In genomic region chr2:15588329-15588919, GRCh38 we compare ENCODE assay signal across 8 cellular contexts. TPM values are rescaled to one million over a fixed set of nuclear protein-coding genes. Genes with fewer than 3 reads are reported as not detected.
DNase-seq lines count a peak whose midpoint lies in the region; ATAC-seq, FAIRE-seq and TF ChIP-seq lines count a peak whose summit lies in the region.

No MANE protein-coding gene starts in this region.

- H3K9me3 Mint-ChIP-seq in GM23338, result no peaks in the 10 kb centered on the region; the same call in 2 of the 3 replicates
- H3K9me3 Mint-ChIP-seq in activated CD8-positive, alpha-beta T cell treated with anti-CD3 and anti-CD28 coated beads, Interleukin-2, amount 10 ng/mL, durations not matched to agents 7 days and 5 days (ENCODE audit: insufficient read depth), result no peaks in the 10 kb centered on the region

- no peak overlapping the region for H2AFZ ChIP-seq in GM23338

- H3K4me3 ChIP-seq in AG10803 (ENCODE audit: low read length) (no peak overlapping the region), GM23338 (no peak overlapping the region), small intestine (ENCODE audit: low read depth in 1 of 2, low read length in 2 of 2) (no peak overlapping the region)

- ATAC-seq in GM23338 (peak; percentile 8; the same call in 2 of the 3 replicates), left ventricle myocardium superior (no peak), GM18907 (IDR thresholded peaks at IDR 0.05; ENCODE audit: unreplicated experiment) (no peak)
- no peak for ATAC-seq in activated CD8-positive, alpha-beta T cell treated with anti-CD3 and anti-CD28 coated beads, Interleukin-2, amount 10 ng/mL, durations not matched to agents 7 days and 5 days

- no peak overlapping the region for H3K27ac ChIP-seq in GM23338 (ENCODE audit: low read depth)
- no peak overlapping the region for H3K27ac ChIP-seq in small intestine (ENCODE audit: low read depth in 1 of 2, low read length in 1 of 2)

- no peak overlapping the region for H3K27ac Mint-ChIP-seq in GM23338
- H3K27ac Mint-ChIP-seq in activated CD8-positive, alpha-beta T cell treated with anti-CD3 and anti-CD28 coated beads, Interleukin-2, amount 10 ng/mL, durations not matched to agents 7 days and 5 days, result no peak overlapping the region

- H3K27me3 Mint-ChIP-seq in GM23338 (ENCODE audit: insufficient read depth, low read depth, poor library complexity), result no peaks in the 10 kb centered on the region
- no peaks in the 10 kb centered on the region for H3K27me3 Mint-ChIP-seq in activated CD8-positive, alpha-beta T cell treated with anti-CD3 and anti-CD28 coated beads, Interleukin-2, amount 10 ng/mL, durations not matched to agents 7 days and 5 days (ENCODE audit: low read depth)

- CTCF ChIA-PET in activated CD8-positive, alpha-beta T cell treated with anti-CD3 and anti-CD28 coated beads, Interleukin-2, amount 10 ng/mL, durations not matched to agents 7 days and 5 days (lab: Charles Lee), result interaction anchor here (0.9 to 2.6 kb wide), 3 partner anchors 9 to 11 kb away, joined by 3 to 20 read pairs (median 9); no protein-coding TSS in a partner anchor

- H3K36me3 Mint-ChIP-seq in GM23338 (ENCODE audit: low read depth), result no peaks in the 10 kb centered on the region
- H3K36me3 Mint-ChIP-seq in activated CD8-positive, alpha-beta T cell treated with anti-CD3 and anti-CD28 coated beads, Interleukin-2, amount 10 ng/mL, durations not matched to agents 7 days and 5 days (ENCODE audit: low read depth), result peaks cover under 1% of the 10 kb centered on the region

- H3K9me3 ChIP-seq in small intestine (ENCODE audit: control insufficient read depth, low read depth), result no peaks in the 10 kb centered on the region

- no peak for FAIRE-seq in small intestine (lab: Jason Lieb, UNC)

- 44 to 47% (median 46%) methylated on average over 4 of the region's 4 CpGs for WGBS in small intestine, 3 donors

- H3K9me2 ChIP-seq in GM23338 (ENCODE audit: insufficient read depth), result no peaks in the 10 kb centered on the region

- H3K4me1 ChIP-seq in GM23338 (ENCODE audit: insufficient read depth) (peaks cover 9% of the 10 kb centered on the region), small intestine (ENCODE audit: control insufficient read depth in 2 of 2, insufficient read depth in 1 of 2, low read depth in 1 of 2, low read length in 1 of 2) (no peaks in the 10 kb centered on the region)

- H3K27me3 ChIP-seq in GM23338 (ENCODE audit: insufficient read depth), result no peaks in the 10 kb centered on the region
- H3K27me3 ChIP-seq in small intestine (ENCODE audit: control insufficient read depth in 2 of 2, insufficient read depth in 2 of 2, low read length in 2 of 2), result no peaks in the 10 kb centered on the region

- TF ChIP-seq CTCF in AG10803 (conservative IDR thresholded peaks at IDR 0.05; ENCODE audit: low read length), result peak; percentile 67
- TF ChIP-seq CTCF in GM23338 (conservative IDR thresholded peaks at IDR 0.05; ENCODE audit: low read depth in 2 of 2), result peak; percentile 81 to 85

- DNase-seq in AG10803 (ENCODE audit: low read depth) (peak; percentile 56), GM23338 (ENCODE audit: low spot score) (peak; percentile 74), NCI-H2227 (lab: John Stamatoyannopoulos, UW; ENCODE audit: unreplicated experiment) (peak; percentile 85), left ventricle myocardium superior (peak; percentile 49), small intestine (peak; percentile 57), NOMO-1 treated with dmso at 0.1 percent for 144 hours (lab: John Stamatoyannopoulos, UW; ENCODE audit: unreplicated experiment) (no peak)
- DNase-seq in activated CD8-positive, alpha-beta T cell treated with anti-CD3 and anti-CD28 coated beads, Interleukin-2, amount 10 ng/mL, durations not matched to agents 7 days and 5 days, result peak; percentile 45

- no peak overlapping the region for H3K4me2 ChIP-seq in GM23338

- no peaks in the 10 kb centered on the region for H4K20me1 ChIP-seq in GM23338 (replicated peaks; ENCODE audit: insufficient read depth)

- intact Hi-C loops in left ventricle myocardium superior (cut with micrococcal nuclease), result no loop called here

- H3K4me1 Mint-ChIP-seq in GM23338, result peaks cover 12% of the 10 kb centered on the region
- peaks cover 14% of the 10 kb centered on the region for H3K4me1 Mint-ChIP-seq in activated CD8-positive, alpha-beta T cell treated with anti-CD3 and anti-CD28 coated beads, Interleukin-2, amount 10 ng/mL, durations not matched to agents 7 days and 5 days (ENCODE audit: low read depth)

- H3F3A ChIP-seq in GM23338 (replicated peaks; ENCODE audit: low read depth), result no peaks in the 10 kb centered on the region

- no peak overlapping the region for H3K4me3 Mint-ChIP-seq in GM23338
- no peak overlapping the region for H3K4me3 Mint-ChIP-seq in activated CD8-positive, alpha-beta T cell treated with anti-CD3 and anti-CD28 coated beads, Interleukin-2, amount 10 ng/mL, durations not matched to agents 7 days and 5 days

- POLR2A ChIA-PET in activated CD8-positive, alpha-beta T cell treated with anti-CD3 and anti-CD28 coated beads, Interleukin-2, amount 10 ng/mL, durations not matched to agents 7 days and 5 days (lab: Charles Lee), result interaction anchor here (0.5 kb wide), 1 partner anchor 730 kb away, joined by 3 read pairs; no protein-coding TSS in a partner anchor

- H3K79me2 ChIP-seq in GM23338 (replicated peaks; ENCODE audit: insufficient read depth), result peaks cover 14% of the 10 kb centered on the region

- H3K36me3 ChIP-seq in GM23338 (ENCODE audit: insufficient read depth) (no peaks in the 10 kb centered on the region), small intestine (ENCODE audit: control insufficient read depth in 2 of 2, insufficient read depth in 2 of 2, low read length in 2 of 2) (no peaks in the 10 kb centered on the region)

TF ChIP-seq in GM23338, 12 proteins besides CTCF, POLR2A, EP300 and RAD21 (continues in another document):
- TF ChIP-seq NANOG (IDR thresholded peaks at IDR 0.05; ENCODE audit: borderline replicate concordance) (no peak), EZH2 (IDR thresholded peaks at IDR 0.05; ENCODE audit: low read depth, unreplicated experiment) (no peak), ETS1 (IDR thresholded peaks at IDR 0.05) (no peak), EZH2phosphoT487 (IDR thresholded peaks at IDR 0.05; ENCODE audit: unreplicated experiment) (no peak), STAT1 (IDR thresholded peaks at IDR 0.05; ENCODE audit: unreplicated experiment) (no peak)

RNA-seq across cellular contexts. Expression of gene DDX1, which starts 3.2 kb away (rescaled TPM):
- 102 and 106 TPM in 2 replicates for total RNA-seq in GM23338 (2014; rRNA removed; shearing (Covaris generic))
- polyA plus RNA-seq in GM23338 (2016; fragmentation: Nextera tagmentation; extraction: Ambion mirVana) (88.1 and 99.9 TPM in 2 replicates), small intestine (10 to 100 TPM; 74.6 to 83.9 (median 74.8) TPM)
- 10 to 100 TPM; 70.2 to 72.1 TPM for total RNA-seq in activated CD8-positive, alpha-beta T cell treated with anti-CD3 and anti-CD28 coated beads, Interleukin-2, amount 10 ng/mL, durations not matched to agents 7 days and 5 days
- 167 TPM for total RNA-seq in left ventricle myocardium superior

RNA-seq across cellular contexts. Expression of gene NBAS, which starts 27.3 kb away (rescaled TPM):
- 30.7 and 38.9 TPM in 2 replicates for total RNA-seq in GM23338 (2014; rRNA removed; shearing (Covaris generic))
- polyA plus RNA-seq in GM23338 (2016; fragmentation: Nextera tagmentation; extraction: Ambion mirVana) (24.6 and 24.8 TPM in 2 replicates), small intestine (10 to 100 TPM; 26.0 to 36.9 (median 30.3) TPM)
- 10 to 100 TPM; 28.2 to 31.8 TPM for total RNA-seq in activated CD8-positive, alpha-beta T cell treated with anti-CD3 and anti-CD28 coated beads, Interleukin-2, amount 10 ng/mL, durations not matched to agents 7 days and 5 days
- total RNA-seq in left ventricle myocardium superior, result 64.4 TPM
